ENCODE assay signal across 13 cellular contexts in genomic region chr2:8380026-8380425, GRCh38.
DNase-seq lines count a peak whose midpoint lies in the region; ATAC-seq, FAIRE-seq and TF ChIP-seq lines count a peak whose summit lies in the region.
"Had no signal": no experiment of that assay in that cellular context is flagged by ENCODE, and none has a peak within 500 bp of the region (broad histone marks: within the 10 kb centered on the region; RNA-seq: fewer than 3 reads in every experiment).

No MANE protein-coding gene starts in this region.

- CTCF ChIA-PET in HepG2 (lab: Yijun Ruan, JAX; ENCODE audit: low intra/inter-chr PET ratio, low total read pairs), result no interaction called here

- TF ChIP-seq EP300 in HepG2 (IDR thresholded peaks at IDR 0.05; ENCODE audit: low read depth in 2 of 2, low read length in 2 of 2) (no peak), HepG2 (CRISPR knock-in tag; IDR thresholded peaks at IDR 0.05; ENCODE audit: borderline replicate concordance) (no peak)

- no peaks in the 10 kb centered on the region for H3K79me2 ChIP-seq in HepG2 (ENCODE audit: insufficient read depth, low read length)

- POLR2A ChIA-PET in HepG2 (lab: Yijun Ruan, JAX), result no interaction called here

- 75% methylated on average over 6 of the region's 6 CpGs for WGBS in liver
- 52% methylated on average over 6 of the region's 6 CpGs for WGBS in HepG2 (ENCODE audit: low lambda C conversion rate)

- H3K4me2 ChIP-seq in HepG2 (ENCODE audit: low read depth, low read length), result no peak overlapping the region

- H3K9me3 ChIP-seq in liver (ENCODE audit: control insufficient read depth in 4 of 4, low read length in 3 of 4), result no peaks in the 10 kb centered on the region
- H3K9me3 ChIP-seq in HepG2 (ENCODE audit: low read length), result no peaks in the 10 kb centered on the region
- H3K9me3 ChIP-seq in subcutaneous abdominal adipose tissue (ENCODE audit: control insufficient read depth in 5 of 5, low read length in 5 of 5), result no peaks in the 10 kb centered on the region
- H3K9me3 ChIP-seq: HAP-1 had no signal

- DNase-seq in HepG2 (ENCODE audit: low spot score), result no peak
- peak; percentile 33 for DNase-seq in left ventricle myocardium superior
- no peak for DNase-seq in T-helper 2 cell
- no peak for DNase-seq in C1 segment of cervical spinal cord (lab: John Stamatoyannopoulos, UW)
- DNase-seq: activated CD8-positive, alpha-beta memory T cell treated with anti-CD3 and anti-CD28 coated beads, Interleukin-2, amount 50 U/mL, for 48 hours; trophoblast cell had no signal

- TF ChIP-seq RAD21 in liver (IDR thresholded peaks at IDR 0.05), result peak; percentile 17 to 43
- TF ChIP-seq RAD21 in HepG2 (CRISPR knock-in tag; IDR thresholded peaks at IDR 0.05), result no peak

- intact Hi-C loops in HepG2 (cut with micrococcal nuclease; ENCODE audit: unreplicated experiment), result no loop called here
- intact Hi-C loops in left ventricle myocardium superior (cut with micrococcal nuclease), result no loop called here

- FAIRE-seq in HepG2 (lab: Jason Lieb, UNC), result no peak
- FAIRE-seq: endometrium had no signal

- H4K20me1 ChIP-seq in HepG2 (ENCODE audit: insufficient read depth, low read length), result no peaks in the 10 kb centered on the region

- in situ Hi-C loops in HepG2 (cut with HindIII; ENCODE audit: extremely low pct_ligation_motif_present, low pct_unique_long_range_greater_than_20kb), result no loop called here

- H3K27me3 ChIP-seq in liver (ENCODE audit: control insufficient read depth in 4 of 4, insufficient read depth in 4 of 4, low read length in 3 of 4) (no peaks in the 10 kb centered on the region), HepG2 (ENCODE audit: control insufficient read depth in 1 of 2, insufficient read depth in 2 of 2, low read length in 2 of 2) (peaks cover 0 to 16% of the 10 kb centered on the region in 2 experiments; a peak in 3 of 5 replicates), subcutaneous abdominal adipose tissue (ENCODE audit: control insufficient read depth in 5 of 5, insufficient read depth in 4 of 5, low read length in 5 of 5) (no peaks in the 10 kb centered on the region)

- TF ChIP-seq POLR2A in HepG2 (IDR thresholded peaks at IDR 0.05; ENCODE audit: insufficient read depth in 1 of 2, low read depth in 2 of 2, low read length in 2 of 2), result no peak

- ATAC-seq in HepG2 (no peak), HG03432 (IDR thresholded peaks at IDR 0.05; ENCODE audit: unreplicated experiment) (peak; percentile 41), left ventricle myocardium superior (peak; percentile 70), GM21360 (IDR thresholded peaks at IDR 0.05; ENCODE audit: unreplicated experiment) (no peak)

- H3K36me3 ChIP-seq in liver (ENCODE audit: control insufficient read depth in 4 of 4, insufficient read depth in 3 of 4, low read depth in 1 of 4, low read length in 3 of 4) (no peaks in the 10 kb centered on the region), HepG2 (replicated peaks in 1 of 2; ENCODE audit: control insufficient read depth in 1 of 2, insufficient read depth in 2 of 2, low read length in 2 of 2) (no peaks in the 10 kb centered on the region), subcutaneous abdominal adipose tissue (ENCODE audit: control insufficient read depth in 5 of 5, insufficient read depth in 5 of 5, low read length in 5 of 5) (no peaks in the 10 kb centered on the region)
- H3K36me3 ChIP-seq: HAP-1 had no signal

- BruUV-seq in HepG2 (replicated peaks; lab: Mats Ljungman, UMichigan), result no TSS peak

- TF ChIP-seq CTCF in liver (IDR thresholded peaks at IDR 0.05; ENCODE audit: low read depth, low read length, missing input control), result no peak
- no peak for TF ChIP-seq CTCF in HepG2 (CRISPR knock-in tag; IDR thresholded peaks at IDR 0.05)

- H3K27ac ChIP-seq in liver (ENCODE audit: low read depth in 1 of 2, low read length in 2 of 2) (no peak overlapping the region), HepG2 (ENCODE audit: extremely low read length, insufficient read depth, low read length) (no peak overlapping the region), subcutaneous abdominal adipose tissue (ENCODE audit: low read depth, low read length) (peak overlapping the region; percentile 38)
- H3K27ac ChIP-seq: VCaP had no signal

- H3K4me1 ChIP-seq in liver (ENCODE audit: control insufficient read depth in 4 of 4, insufficient read depth in 4 of 4, low read length in 3 of 4), result no peaks in the 10 kb centered on the region
- H3K4me1 ChIP-seq in HepG2 (ENCODE audit: insufficient read depth, low read length), result peaks cover 30% of the 10 kb centered on the region
- peaks cover 0 to 20% (median 16%) of the 10 kb centered on the region in 5 donors for H3K4me1 ChIP-seq in subcutaneous abdominal adipose tissue (ENCODE audit: control insufficient read depth in 5 of 5, insufficient read depth in 5 of 5, low read length in 5 of 5)
- H3K4me1 ChIP-seq: HAP-1 had no signal

- H2AFZ ChIP-seq in HepG2 (ENCODE audit: low read length), result no peak overlapping the region

- no peak overlapping the region for H3K9ac ChIP-seq in liver (ENCODE audit: low read depth in 1 of 2, low read length in 2 of 2)
- H3K9ac ChIP-seq in HepG2 (ENCODE audit: insufficient read depth, low read depth, low read length), result no peak overlapping the region
- H3K9ac ChIP-seq in subcutaneous abdominal adipose tissue (ENCODE audit: low read length in 5 of 5), result peak overlapping the region in 1 of 5 donors; percentile 16

- no peak overlapping the region for H3K4me3 ChIP-seq in liver (ENCODE audit: low read depth in 1 of 3, low read length in 3 of 3)
- H3K4me3 ChIP-seq in HepG2 (replicated peaks in 1 of 3; ENCODE audit: insufficient read depth in 1 of 3, low read depth in 2 of 3, low read length in 3 of 3), result no peak overlapping the region
- H3K4me3 ChIP-seq in subcutaneous abdominal adipose tissue (ENCODE audit: low read depth in 1 of 5, low read length in 5 of 5), result no peak overlapping the region
- H3K4me3 ChIP-seq: HAP-1 had no signal

TF ChIP-seq in liver, 16 proteins besides CTCF, POLR2A, EP300 and RAD21 (continues in another document):
- no peak for TF ChIP-seq EGR1 (IDR thresholded peaks at IDR 0.05; ENCODE audit: low read depth in 2 of 2)
- TF ChIP-seq FOXA1 (IDR thresholded peaks at IDR 0.05), result no peak
- TF ChIP-seq SP1 (IDR thresholded peaks at IDR 0.05), result peak; percentile 17
- peak; percentile 87 for TF ChIP-seq NR2F2 (IDR thresholded peaks at IDR 0.05)
- no peak for TF ChIP-seq ATF3 (IDR thresholded peaks at IDR 0.05)
- no peak for TF ChIP-seq GABPA (IDR thresholded peaks at IDR 0.05 in 1 of 2, conservative IDR thresholded peaks at IDR 0.05 in 1 of 2)
- no peak for TF ChIP-seq ZBTB33 (IDR thresholded peaks at IDR 0.05)
- TF ChIP-seq JUND (IDR thresholded peaks at IDR 0.05), result no peak

TF ChIP-seq in HepG2, 621 proteins besides CTCF, POLR2A, EP300 and RAD21 (continues in another document):
- TF ChIP-seq ZNF224 (CRISPR knock-in tag; IDR thresholded peaks at IDR 0.05) (no peak), CERS6 (CRISPR knock-in tag; IDR thresholded peaks at IDR 0.05) (no peak), ZBTB1 (CRISPR knock-in tag; IDR thresholded peaks at IDR 0.05; ENCODE audit: borderline replicate concordance) (no peak), ZNF20 (CRISPR knock-in tag; IDR thresholded peaks at IDR 0.05) (no peak), NR2F6 (IDR thresholded peaks at IDR 0.05) (no peak), NR2F6 (CRISPR knock-in tag; IDR thresholded peaks at IDR 0.05) (no peak), ARID4A (CRISPR knock-in tag; IDR thresholded peaks at IDR 0.05; ENCODE audit: borderline replicate concordance) (no peak), ZNF234 (CRISPR knock-in tag; conservative IDR thresholded peaks at IDR 0.05) (no peak), SNAPC5 (CRISPR knock-in tag; IDR thresholded peaks at IDR 0.05; ENCODE audit: borderline replicate concordance) (no peak)

Comparison
In these comparisons a context has a peak if more than half of its experiments do, and no peak if none do; other contexts are left out.
1. ATAC-seq: peak in HG03432 (single experiment) and left ventricle myocardium superior (single experiment); none in HepG2 (single experiment) and GM21360 (single experiment).